ENCODE assay signal across 8 cellular contexts in the genomic region with DNA sequence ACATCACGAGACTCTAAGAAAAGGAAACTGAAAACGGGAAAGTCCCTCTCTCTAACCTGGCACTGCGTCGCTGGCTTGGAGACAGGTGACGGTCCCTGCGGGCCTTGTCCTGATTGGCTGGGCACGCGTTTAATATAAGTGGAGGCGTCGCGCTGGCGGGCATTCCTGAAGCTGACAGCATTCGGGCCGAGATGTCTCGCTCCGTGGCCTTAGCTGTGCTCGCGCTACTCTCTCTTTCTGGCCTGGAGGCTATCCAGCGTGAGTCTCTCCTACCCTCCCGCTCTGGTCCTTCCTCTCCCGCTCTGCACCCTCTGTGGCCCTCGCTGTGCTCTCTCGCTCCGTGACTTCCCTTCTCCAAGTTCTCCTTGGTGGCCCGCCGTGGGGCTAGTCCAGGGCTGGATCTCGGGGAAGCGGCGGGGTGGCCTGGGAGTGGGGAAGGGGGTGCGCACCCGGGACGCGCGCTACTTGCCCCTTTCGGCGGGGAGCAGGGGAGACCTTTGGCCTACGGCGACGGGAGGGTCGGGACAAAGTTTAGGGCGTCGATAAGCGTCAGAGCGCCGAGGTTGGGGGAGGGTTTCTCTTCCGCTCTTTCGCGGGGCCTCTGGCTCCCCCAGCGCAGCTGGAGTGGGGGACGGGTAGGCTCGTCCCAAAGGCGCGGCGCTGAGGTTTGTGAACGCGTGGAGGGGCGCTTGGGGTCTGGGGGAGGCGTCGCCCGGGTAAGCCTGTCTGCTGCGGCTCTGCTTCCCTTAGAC. TPM values are rescaled to one million over a fixed set of nuclear protein-coding genes. Genes with fewer than 3 reads are reported as not detected.
A peak's percentile ranks its signal among the peaks of the same experiment; 100 is the strongest.
DNase-seq lines count a peak whose midpoint lies in the region; ATAC-seq and TF ChIP-seq lines count a peak whose summit lies in the region.

Gene B2M, plus strand, starts transcription at position 162 of the 752 bp plus-strand sequence. Its CDS starts 30 bp downstream, at position 192.

- H3K27ac ChIP-seq in osteoblast (ENCODE audit: low read depth, low read length) (peak within 1 kb of the TSS; percentile 92), thoracic aorta (peak within 1 kb of the TSS; percentile 99)

- peaks cover 61% of the 10 kb centered on the region for H3K79me2 ChIP-seq in osteoblast (ENCODE audit: insufficient read depth, low read length)

- no peaks in the 10 kb centered on the region for H3K9me3 Mint-ChIP-seq in activated naive CD4-positive, alpha-beta T cell treated with anti-CD3 and anti-CD28 coated beads, Interleukin-2, amount 50 U/mL, for 72 hours

- H3K9me3 ChIP-seq in osteoblast (ENCODE audit: low read depth, low read length) (no peaks in the 10 kb centered on the region), thoracic aorta (no peaks in the 10 kb centered on the region)

- TF ChIP-seq CTCF in osteoblast (IDR thresholded peaks at IDR 0.05; ENCODE audit: extremely low read depth, low read depth, low read length): no peak
- no peak for TF ChIP-seq CTCF in thoracic aorta (IDR thresholded peaks at IDR 0.05)

- H2AFZ ChIP-seq in osteoblast (ENCODE audit: low read length): peak within 1 kb of the TSS; percentile 97

- H3K4me1 ChIP-seq in osteoblast (ENCODE audit: insufficient read depth, low read length) (peaks cover 17% of the 10 kb centered on the region), thoracic aorta (ENCODE audit: control insufficient read depth in 1 of 2, low read depth in 2 of 2) (peaks cover 13 to 43% of the 10 kb centered on the region in 2 donors)

- ATAC-seq in HG02610 (IDR thresholded peaks at IDR 0.05; ENCODE audit: unreplicated experiment): peak; percentile 82
- ATAC-seq in activated naive CD4-positive, alpha-beta T cell treated with anti-CD3 and anti-CD28 coated beads, Interleukin-2, amount 50 U/mL, for 72 hours: peak; percentile 86 to 90
- ATAC-seq in thoracic aorta (ENCODE audit: insufficient number of reproducible peaks, low FRiP score, low read depth): peak; percentile 85

- H4K20me1 ChIP-seq in osteoblast (ENCODE audit: insufficient read depth, low read length): peaks cover 46% of the 10 kb centered on the region

- H3K36me3 ChIP-seq in osteoblast (ENCODE audit: insufficient read depth, low read length) (peaks cover 19% of the 10 kb centered on the region), thoracic aorta (peaks cover 11% of the 10 kb centered on the region)

- H3K27ac Mint-ChIP-seq in activated naive CD4-positive, alpha-beta T cell treated with anti-CD3 and anti-CD28 coated beads, Interleukin-2, amount 50 U/mL, for 72 hours: peak within 1 kb of the TSS; percentile 100

- peak within 1 kb of the TSS; percentile 96 for H3K4me2 ChIP-seq in osteoblast (ENCODE audit: insufficient read depth, low read length)

- H3K4me3 ChIP-seq in GM08714 (ENCODE audit: low read length) (peak within 1 kb of the TSS; percentile 96), osteoblast (ENCODE audit: insufficient read depth, low read length) (peak within 1 kb of the TSS; percentile 100), thoracic aorta (peak within 1 kb of the TSS; percentile 99)

- DNase-seq in NCI-H1092 treated with DMSO at 0.1 percent for 48 hours (lab: John Stamatoyannopoulos, UW) (peak; percentile 91), SKM-1 (lab: John Stamatoyannopoulos, UW; ENCODE audit: unreplicated experiment) (peak; percentile 96), glomerular visceral epithelial cell (ENCODE audit: extremely low spot score) (peak; percentile 97), osteoblast (ENCODE audit: insufficient read length, low spot score, missing footprints) (peak; percentile 95), thoracic aorta (ENCODE audit: low spot score) (peak; percentile 89)
- peak; percentile 96 for DNase-seq in activated naive CD4-positive, alpha-beta T cell treated with anti-CD3 and anti-CD28 coated beads, Interleukin-2, amount 50 U/mL, for 72 hours (ENCODE audit: low spot score in 2 of 2)

- peaks cover 69 to 82% of the 10 kb centered on the region in 2 donors for H3K36me3 Mint-ChIP-seq in activated naive CD4-positive, alpha-beta T cell treated with anti-CD3 and anti-CD28 coated beads, Interleukin-2, amount 50 U/mL, for 72 hours

- H3K27me3 ChIP-seq in osteoblast (ENCODE audit: insufficient read depth, low read length) (no peaks in the 10 kb centered on the region), thoracic aorta (replicated peaks; ENCODE audit: insufficient read depth) (no peaks in the 10 kb centered on the region)

RNA-seq across cellular contexts. Expression of gene B2M, which starts in this region (rescaled TPM):
- 1,000 to 10,000 TPM; 4,139 to 6,333 TPM for total RNA-seq in activated naive CD4-positive, alpha-beta T cell treated with anti-CD3 and anti-CD28 coated beads, Interleukin-2, amount 50 U/mL, for 72 hours
- 3,371 and 4,170 TPM in 2 replicates for total RNA-seq in osteoblast
- total RNA-seq in thoracic aorta: 1,000 to 10,000 TPM; 2,389 to 3,309 TPM

Comparison
In these comparisons a context has a peak if more than half of its experiments do, and no peak if none do; other contexts are left out.
1. Peak in every context shown above with its lines: DNase-seq, ATAC-seq, H3K4me3 ChIP-seq and H3K27ac ChIP-seq.